ENCODE assay signal across 8 cellular contexts in the genomic region with DNA sequence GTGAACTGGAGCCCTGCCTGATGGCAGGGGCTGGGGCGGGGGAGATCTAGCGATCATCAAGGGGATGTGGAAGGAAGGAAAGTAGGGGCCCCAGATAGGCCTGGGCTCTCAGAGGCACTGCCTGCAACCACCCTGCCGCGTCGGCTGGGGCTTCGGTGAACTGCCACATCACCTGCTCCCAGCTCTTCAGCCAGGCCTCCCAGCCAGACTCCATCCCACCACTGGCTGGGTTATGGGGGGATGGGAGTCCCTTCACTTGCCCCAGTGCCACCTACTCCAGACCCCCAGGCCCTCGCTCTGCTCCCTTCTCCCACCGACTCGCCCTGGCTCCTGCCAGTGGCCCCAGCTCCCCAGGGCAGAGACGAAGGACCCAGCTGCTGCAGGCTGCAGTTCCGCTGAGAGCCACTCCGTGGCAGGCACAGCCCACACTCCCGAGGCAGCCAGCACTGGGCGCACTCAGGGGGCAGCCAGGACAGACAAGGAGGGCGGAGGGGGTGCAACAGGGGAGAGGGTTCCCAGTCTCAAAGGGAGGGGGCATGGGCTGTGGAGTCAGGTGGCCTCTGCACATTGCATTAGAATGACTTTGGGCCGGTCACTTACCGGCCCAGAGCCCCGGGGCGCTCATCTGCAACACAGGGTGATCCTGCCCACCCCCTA. TPM values are rescaled to one million over a fixed set of nuclear protein-coding genes. Genes with fewer than 3 reads are reported as not detected.
DNase-seq lines count a peak whose midpoint lies in the region; ATAC-seq, FAIRE-seq and TF ChIP-seq lines count a peak whose summit lies in the region.

No MANE protein-coding gene starts in this region.

- no peaks in the 10 kb centered on the region for H3K36me3 ChIP-seq in BLaER1
- no peaks in the 10 kb centered on the region for H3K36me3 ChIP-seq in lower lobe of right lung

- H4K20me1 ChIP-seq in BLaER1: peaks cover 77% of the 10 kb centered on the region

- H3K9me3 Mint-ChIP-seq in stimulated activated effector memory CD8-positive, alpha-beta T cell treated with anti-CD3 and anti-CD28 coated beads, Interleukin-12 subunit alpha, Interleukin-12 subunit beta, amount 100 ng/mL, for 72 hours: no peaks in the 10 kb centered on the region

- no peak overlapping the region for H3K27ac Mint-ChIP-seq in stimulated activated effector memory CD8-positive, alpha-beta T cell treated with anti-CD3 and anti-CD28 coated beads, Interleukin-12 subunit alpha, Interleukin-12 subunit beta, amount 100 ng/mL, for 72 hours

- H3K4me3 Mint-ChIP-seq in stimulated activated effector memory CD8-positive, alpha-beta T cell treated with anti-CD3 and anti-CD28 coated beads, Interleukin-12 subunit alpha, Interleukin-12 subunit beta, amount 100 ng/mL, for 72 hours: no peak overlapping the region

- peaks cover 12% of the 10 kb centered on the region for H3K4me1 Mint-ChIP-seq in stimulated activated effector memory CD8-positive, alpha-beta T cell treated with anti-CD3 and anti-CD28 coated beads, Interleukin-12 subunit alpha, Interleukin-12 subunit beta, amount 100 ng/mL, for 72 hours

- H3K27ac ChIP-seq in BLaER1 (no peak overlapping the region), lower lobe of right lung (no peak overlapping the region)

- no peak for FAIRE-seq in GM19239 (lab: Jason Lieb, UNC)

- H3K4me1 ChIP-seq in BLaER1: peaks cover 67% of the 10 kb centered on the region
- peaks cover 25% of the 10 kb centered on the region for H3K4me1 ChIP-seq in lower lobe of right lung

- H3K4me2 ChIP-seq in BLaER1: peak overlapping the region; percentile 80

- intact Hi-C loops in lower lobe of right lung (cut with DNase I): no loop called here
- intact Hi-C loops in posterior vena cava (cut with DNase I): no loop called here

- H3K9me3 ChIP-seq in BLaER1 (no peaks in the 10 kb centered on the region), lower lobe of right lung (no peaks in the 10 kb centered on the region)

- peak; percentile 78 to 86 for ATAC-seq in lower lobe of right lung
- peak; percentile 84 for ATAC-seq in stimulated activated effector memory CD8-positive, alpha-beta T cell treated with anti-CD3 and anti-CD28 coated beads, Interleukin-12 subunit alpha, Interleukin-12 subunit beta, amount 100 ng/mL, for 72 hours

- H3K36me3 Mint-ChIP-seq in stimulated activated effector memory CD8-positive, alpha-beta T cell treated with anti-CD3 and anti-CD28 coated beads, Interleukin-12 subunit alpha, Interleukin-12 subunit beta, amount 100 ng/mL, for 72 hours: no peaks in the 10 kb centered on the region

- peak; percentile 92 for DNase-seq in GM19239 (ENCODE audit: insufficient read length, low spot score)
- peak; percentile 71 for DNase-seq in Jurkat, Clone E6-1 (ENCODE audit: low read depth, low spot score)
- peak; percentile 44 for DNase-seq in activated CD4-positive, alpha-beta T cell treated with anti-CD3 and anti-CD28 coated beads for 1 hour
- peak; percentile 87 for DNase-seq in cerebellum (ENCODE audit: low spot score)
- DNase-seq in lower lobe of right lung: peak; percentile 66
- DNase-seq in stimulated activated effector memory CD8-positive, alpha-beta T cell treated with anti-CD3 and anti-CD28 coated beads, Interleukin-12 subunit alpha, Interleukin-12 subunit beta, amount 100 ng/mL, for 72 hours (ENCODE audit: low spot score in 2 of 2): peak in 1 of 2 donors; percentile 67
- no peak for DNase-seq in posterior vena cava (ENCODE audit: low spot score)

- H3K4me3 ChIP-seq in BLaER1 (no peak overlapping the region), lower lobe of right lung (no peak overlapping the region)
- H3K4me3 ChIP-seq in Jurkat, Clone E6-1 (ENCODE audit: low read length): peak overlapping the region; percentile 37

- no peak overlapping the region for H3K9ac ChIP-seq in BLaER1

- H3K27me3 ChIP-seq in BLaER1: no peaks in the 10 kb centered on the region
- H3K27me3 ChIP-seq in lower lobe of right lung (ENCODE audit: low read depth): peaks cover 52% of the 10 kb centered on the region

- peak; percentile 88 for TF ChIP-seq CTCF in lower lobe of right lung (IDR thresholded peaks at IDR 0.05)

RNA-seq across cellular contexts. Expression of a gene that starts 15.2 kb away (rescaled TPM):
- polyA plus RNA-seq in Jurkat, Clone E6-1 (2012; ENCODE audit: insufficient read depth, insufficient read length): 43.6 TPM
- 14.2 TPM for total RNA-seq in cerebellum
- 2.4 TPM for total RNA-seq in lower lobe of right lung
- 10 to 100 TPM; 27.3 to 37.3 TPM for total RNA-seq in posterior vena cava

RNA-seq across cellular contexts. Expression of a gene that starts 27.9 kb away (rescaled TPM):
- 8.5 TPM for polyA plus RNA-seq in Jurkat, Clone E6-1 (2012; ENCODE audit: insufficient read depth, insufficient read length)
- total RNA-seq in cerebellum (1.5 TPM), lower lobe of right lung (15.1 TPM), posterior vena cava (10 to 100 TPM; 27.9 to 71.8 TPM)
